In genomic region chr2:147232225-147232669, GRCh38 we compare ENCODE assay signal across 1 cellular context.
TF ChIP-seq lines count a peak whose summit lies in the region.

No MANE protein-coding gene starts in this region.

TF ChIP-seq in GM12878, 131 proteins besides CTCF, POLR2A, EP300 and RAD21 (continued from another document):
- TF ChIP-seq ZNF687 (IDR thresholded peaks at IDR 0.05) (no peak), IRF3 (IDR thresholded peaks at IDR 0.05) (no peak), PML (IDR thresholded peaks at IDR 0.05; ENCODE audit: low read length) (no peak), NKRF (conservative IDR thresholded peaks at IDR 0.05) (no peak), ZNF24 (IDR thresholded peaks at IDR 0.05) (no peak), NR2C1 (IDR thresholded peaks at IDR 0.05) (no peak), JUND (IDR thresholded peaks at IDR 0.05; ENCODE audit: low read depth, low read length) (no peak), TARDBP (IDR thresholded peaks at IDR 0.05; ENCODE audit: borderline replicate concordance) (no peak), SMC3 (IDR thresholded peaks at IDR 0.05; ENCODE audit: borderline replicate concordance, low read length) (no peak), YY1 (IDR thresholded peaks at IDR 0.05; ENCODE audit: low read depth, low read length) (no peak), ZNF274 (IDR thresholded peaks at IDR 0.05; ENCODE audit: insufficient read depth, insufficient read length) (no peak), MXI1 (IDR thresholded peaks at IDR 0.05; ENCODE audit: low read depth, low read length) (no peak), MAX (IDR thresholded peaks at IDR 0.05; ENCODE audit: low read depth, low read length) (no peak), USF1 (IDR thresholded peaks at IDR 0.05; ENCODE audit: borderline replicate concordance, extremely low read length, insufficient read depth, low read depth, low read length) (no peak)
